7 cellular contexts compared by ENCODE assay signal in genomic region chr15:53695365-53695764, GRCh38.
"Had no signal": no experiment of that assay in that cellular context is flagged by ENCODE, and none has a peak within 500 bp of the region (broad histone marks: within the 10 kb centered on the region; RNA-seq: fewer than 3 reads in every experiment).

No MANE protein-coding gene starts in this region.

- ATAC-seq: GM23338 had no signal

- H3K4me2 ChIP-seq: GM23338 had no signal

- FAIRE-seq: H1, H54, HTR-8/SVneo had no signal

- DNase-seq: H9, HCEC 1CT, KBM-7 had no signal

- H2AFZ ChIP-seq: GM23338 had no signal

- H3K4me3 ChIP-seq: GM23338 had no signal
